In the genomic region with DNA sequence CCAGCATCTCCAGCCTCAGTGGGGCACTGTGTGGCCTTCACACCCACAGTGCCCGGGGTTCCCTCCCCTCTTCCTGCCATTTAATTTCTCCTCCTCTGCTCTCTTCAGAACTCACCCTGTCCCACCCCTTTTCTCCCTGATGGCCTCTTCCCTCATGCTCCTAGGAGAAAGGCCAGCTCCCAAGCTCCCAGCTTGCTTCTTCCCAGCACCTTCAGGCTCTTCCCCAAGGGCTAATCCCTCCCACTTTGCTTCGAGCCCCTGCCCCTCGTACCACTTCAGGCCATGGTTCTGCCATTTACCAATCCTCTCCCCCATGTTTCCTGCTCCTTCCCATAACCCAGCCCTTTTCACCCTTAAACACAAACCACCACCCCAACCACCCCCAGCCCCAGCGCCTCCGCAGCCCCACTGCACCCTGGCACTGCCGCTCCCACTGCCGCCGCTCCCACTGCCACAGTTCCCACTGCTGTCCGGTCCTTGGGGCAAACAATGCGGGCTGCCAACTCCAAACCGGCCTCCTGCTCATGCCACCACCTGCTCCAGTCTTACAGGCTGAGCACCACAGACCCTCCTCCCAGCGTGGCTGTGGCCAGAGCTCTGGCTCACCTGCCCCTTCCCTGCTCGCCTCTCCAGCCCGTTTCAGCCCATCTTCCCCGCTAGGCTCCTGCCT, we compare ENCODE assay signal across 15 cellular contexts. TPM values are rescaled to one million over a fixed set of nuclear protein-coding genes. Genes with fewer than 3 reads are reported as not detected.
A peak's percentile ranks its signal among the peaks of the same experiment; 100 is the strongest.
DNase-seq lines count a peak whose midpoint lies in the region; ATAC-seq and TF ChIP-seq lines count a peak whose summit lies in the region.
"Had no signal": no experiment of that assay in that cellular context is flagged by ENCODE, and none has a peak within 500 bp of the region (broad histone marks: within the 10 kb centered on the region; RNA-seq: fewer than 3 reads in every experiment).

No MANE protein-coding gene starts in this region.

- H3K27me3 ChIP-seq in H9 (ENCODE audit: insufficient read depth, low read length) (no peaks in the 10 kb centered on the region), right cardiac atrium (ENCODE audit: control insufficient read depth, insufficient read depth) (no peaks in the 10 kb centered on the region), spleen (replicated peaks in 1 of 7) (peaks cover 0 to 13% (median 0%) of the 10 kb centered on the region in 7 donors)
- H3K27me3 ChIP-seq: hepatocyte had no signal

- TF ChIP-seq POLR2A in spleen (IDR thresholded peaks at IDR 0.05), result no peak

- H3K4me2 ChIP-seq in H9 (ENCODE audit: insufficient read depth, insufficient read length, low read length), result no peak overlapping the region
- H3K4me2 ChIP-seq: hepatocyte, KMS-11 had no signal

- H3K9me3 Mint-ChIP-seq in H9, result no peaks in the 10 kb centered on the region

- TF ChIP-seq CTCF in H9 (conservative IDR thresholded peaks at IDR 0.05) (no peak), spleen (IDR thresholded peaks at IDR 0.05 in 8 of 11, conservative IDR thresholded peaks at IDR 0.05 in 3 of 11) (no peak)

- no peak overlapping the region for H3K4ac ChIP-seq in H9 (ENCODE audit: low read depth, low read length)

- H4K20me1 ChIP-seq in H9 (ENCODE audit: control insufficient read depth, insufficient read depth, insufficient read length), result no peaks in the 10 kb centered on the region

- no peak overlapping the region for H2BK20ac ChIP-seq in H9 (ENCODE audit: low read depth, low read length, poor library complexity, severe bottlenecking)

- no peak overlapping the region for H3K9ac ChIP-seq in H9 (ENCODE audit: extremely low read depth, insufficient read length, low read length)
- H3K9ac ChIP-seq: KMS-11 had no signal

- DNase-seq in H9 (peak; percentile 35), cerebellum (ENCODE audit: low spot score) (peak; percentile 86), right cardiac atrium (peak in 2 of 3 donors; percentile 56 to 58), spleen (peak; percentile 64), CD1c-positive myeloid dendritic cell (ENCODE audit: extremely low spot score) (no peak), HK-2 (ENCODE audit: unreplicated experiment) (no peak), cortex of kidney (lab: John Stamatoyannopoulos, UW) (no peak)
- DNase-seq: activated CD4-positive, alpha-beta T cell treated with anti-CD3 and anti-CD28 coated beads for 4 hours; activated CD8-positive, alpha-beta memory T cell treated with anti-CD3 and anti-CD28 coated beads, Interleukin-2, amount 50 U/mL, for 48 hours; midbrain; NCI-H1105; stimulated activated CD4-positive, alpha-beta T cell treated with anti-CD3 and anti-CD28 coated beads, Interleukin-4, amount 100 ng/mL, for 1 hour had no signal

- H3K27me3 Mint-ChIP-seq in H9 (ENCODE audit: low read depth), result no peaks in the 10 kb centered on the region; the same call in 1 of the 2 replicates

- H2BK120ac ChIP-seq in H9 (ENCODE audit: low read depth, low read length, poor library complexity, severe bottlenecking), result no peak overlapping the region

- no peak overlapping the region for H3K27ac Mint-ChIP-seq in H9

- H4K5ac ChIP-seq in H9 (ENCODE audit: insufficient read length, low read depth, low read length), result no peak overlapping the region

- H2BK15ac ChIP-seq in H9 (ENCODE audit: low read depth, low read length), result no peak overlapping the region

- H3K14ac ChIP-seq in H9 (ENCODE audit: insufficient read depth, low read length), result no peak overlapping the region

- no peak overlapping the region for H4K91ac ChIP-seq in H9 (ENCODE audit: insufficient read length, low read depth, low read length)

- H3K79me2 ChIP-seq in H9 (ENCODE audit: insufficient read depth, low read length), result no peaks in the 10 kb centered on the region
- H3K79me2 ChIP-seq: hepatocyte had no signal

- H2AFZ ChIP-seq in H9 (ENCODE audit: low read length), result no peak overlapping the region
- H2AFZ ChIP-seq: hepatocyte had no signal

- H3K4me1 Mint-ChIP-seq in H9, result peaks cover 4 to 16% of the 10 kb centered on the region in 2 experiments

- no peak overlapping the region for H3K4me3 ChIP-seq in right cardiac atrium (ENCODE audit: low read length)
- H3K4me3 ChIP-seq in spleen, result no peak overlapping the region
- H3K4me3 ChIP-seq: hepatocyte had no signal

- no peak overlapping the region for H3T11ph ChIP-seq in H9 (ENCODE audit: low read length)

- no peak overlapping the region; a peak in 1 of 5 replicates for H3K4me3 Mint-ChIP-seq in H9

- H2BK12ac ChIP-seq in H9 (ENCODE audit: insufficient read length, low read depth, low read length), result no peak overlapping the region

- no peaks in the 10 kb centered on the region for H3K79me1 ChIP-seq in H9 (ENCODE audit: insufficient read depth, low read depth, low read length, poor library complexity, severe bottlenecking)

- H3K23me2 ChIP-seq in H9 (ENCODE audit: insufficient read length, low read depth, low read length, poor library complexity, severe bottlenecking), result no peaks in the 10 kb centered on the region

- no peak overlapping the region for H2AK5ac ChIP-seq in H9 (ENCODE audit: insufficient read length, low read length)

- ATAC-seq in right cardiac atrium (peak; percentile 6 to 40), HG03520 (IDR thresholded peaks at IDR 0.05; ENCODE audit: unreplicated experiment) (no peak)

- no CpG with 5 or more reads among the region's 15 CpGs for WGBS in H9 (ENCODE audit: extremely low coverage, insufficient read length, low lambda C conversion rate)
- 59% methylated on average over 15 of the region's 15 CpGs for WGBS in right cardiac atrium
- 83 to 90% (median 83%) methylated on average over 15 of the region's 15 CpGs for WGBS in spleen, 5 donors

- no peak overlapping the region for H4K8ac ChIP-seq in H9 (replicated peaks; ENCODE audit: insufficient read length, low read depth, low read length)

- H3K9me3 ChIP-seq in H9 (ENCODE audit: control insufficient read depth, low read depth, low read length) (no peaks in the 10 kb centered on the region), right cardiac atrium (ENCODE audit: control insufficient read depth, low read length) (no peaks in the 10 kb centered on the region), spleen (no peaks in the 10 kb centered on the region)

- H3K36me3 Mint-ChIP-seq in H9 (ENCODE audit: insufficient read depth in 1 of 3, low read depth in 3 of 3), result no peaks in the 10 kb centered on the region

- H3K4me1 ChIP-seq in H9 (ENCODE audit: insufficient read depth, low read length) (no peaks in the 10 kb centered on the region), right cardiac atrium (ENCODE audit: control insufficient read depth, insufficient read depth, low read length) (peaks cover 6% of the 10 kb centered on the region), spleen (peaks cover 0 to 3% (median 0%) of the 10 kb centered on the region in 6 donors)

- no peaks in the 10 kb centered on the region for H3K36me3 ChIP-seq in spleen

- H3K27ac ChIP-seq in H9 (ENCODE audit: insufficient read length, low read depth, low read length) (no peak overlapping the region), right cardiac atrium (ENCODE audit: low read length) (peak overlapping the region; percentile 90), spleen (no peak overlapping the region)
- H3K27ac ChIP-seq: hepatocyte, KMS-11 had no signal

- H3K56ac ChIP-seq in H9 (ENCODE audit: insufficient read length, low read depth, low read length), result no peak overlapping the region

- no peak overlapping the region for H3K18ac ChIP-seq in H9 (ENCODE audit: insufficient read length, low read depth, low read length)

- intact Hi-C loops in right cardiac atrium (cut with DNase I), result no loop called here
- intact Hi-C loops in spleen (cut with DNase I; ENCODE audit: low total_unique reads), result no loop called here

- H2BK5ac ChIP-seq in H9 (ENCODE audit: insufficient read length, low read length), result no peak overlapping the region

- no peak overlapping the region for H3K23ac ChIP-seq in H9 (ENCODE audit: insufficient read length, low read depth, low read length)

RNA-seq across cellular contexts. Expression of gene ADAM11, which starts 28.6 kb away (rescaled TPM):
- total RNA-seq in H9 (2021) (2.7 and 4.6 TPM in 2 replicates), cerebellum (8.0 TPM), right cardiac atrium (10 to 100 TPM in 3 of 4 donors, 1 to 10 TPM in 1; 9.5 to 43.3 (median 34.0) TPM), spleen (under 1 TPM in 6 of 7 donors, not detected in 1; 0.10 to 0.79 (median 0.47) TPM)
- polyA plus RNA-seq in right cardiac atrium (21.5 TPM), spleen (under 1 TPM; 0.22 to 0.29 (median 0.26) TPM)

RNA-seq across cellular contexts. Expression of gene GJC1, which starts 42.7 kb away (rescaled TPM):
- total RNA-seq in H9 (2021) (114 and 119 TPM in 2 replicates), cerebellum (32.5 TPM), right cardiac atrium (10 to 100 TPM; 35.2 to 64.0 (median 48.5) TPM), spleen (1 to 10 TPM in 4 of 7 donors, under 1 TPM in 3; 0.43 to 1.8 (median 1.1) TPM)
- polyA plus RNA-seq in right cardiac atrium (20.8 TPM), spleen (under 1 TPM; 0.41 to 0.86 (median 0.80) TPM)

Comparison
In these comparisons a context has a peak if more than half of its experiments do, and no peak if none do; other contexts are left out.
1. DNase-seq: peak in H9 (single experiment), cerebellum (single experiment), right cardiac atrium (2 of 3) and spleen (single experiment); none in CD1c-positive myeloid dendritic cell (single experiment), HK-2 (single experiment) and cortex of kidney (single experiment).
2. RNA of gene GJC1, which starts 42.7 kb away (total RNA-seq): 114 to 119 TPM in H9, 35.2 to 64.0 TPM in right cardiac atrium and 32.5 TPM in cerebellum (single experiment); 0.43 to 1.8 TPM in spleen; every median in the first group is over 10 times any median in the second.